18 cellular contexts compared by ENCODE assay signal in the genomic region with DNA sequence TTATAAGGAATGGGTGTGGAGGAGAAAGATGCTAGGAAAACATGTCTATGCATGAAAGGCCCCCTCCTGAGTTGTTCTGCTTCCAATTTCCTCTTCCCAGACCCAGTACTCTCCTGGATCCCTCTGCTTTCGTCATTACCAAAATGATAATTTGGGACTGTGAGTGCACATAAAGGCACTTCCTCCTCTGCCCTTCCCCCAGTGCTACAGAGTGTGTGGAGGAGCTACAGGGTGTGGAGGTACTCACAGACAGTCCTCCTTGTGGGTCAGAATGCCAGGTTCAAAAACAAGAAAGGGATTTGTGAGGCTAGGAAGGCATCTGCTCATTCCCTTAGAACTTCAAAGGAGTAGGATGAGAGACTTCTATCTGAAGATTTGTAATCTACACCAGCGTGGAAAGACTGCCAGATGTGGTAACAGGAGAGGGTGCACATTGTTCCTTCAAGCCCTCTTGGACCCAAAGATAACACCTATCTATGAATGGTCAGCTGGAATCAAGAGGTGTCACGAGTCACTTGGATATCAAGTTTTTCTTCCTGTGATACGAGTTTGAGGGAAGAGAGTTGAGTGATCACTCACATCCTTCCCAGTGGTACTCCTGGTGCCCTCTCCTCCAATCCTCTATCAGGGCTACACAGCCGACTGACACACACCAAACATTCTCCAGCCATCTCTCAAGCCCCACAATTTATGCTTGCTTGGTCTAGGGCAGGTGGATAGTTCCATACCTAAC.
"Had no signal": no experiment of that assay in that cellular context is flagged by ENCODE, and none has a peak within 500 bp of the region (broad histone marks: within the 10 kb centered on the region; RNA-seq: fewer than 3 reads in every experiment).

No MANE protein-coding gene starts in this region.

- H3K4me1 ChIP-seq: ascending aorta, upper lobe of right lung had no signal

- H3K27me3 ChIP-seq: ascending aorta, cardiac muscle cell, upper lobe of right lung had no signal

- DNase-seq: activated CD4-positive, alpha-beta T cell treated with anti-CD3 and anti-CD28 coated beads for 4 hours; activated CD8-positive, alpha-beta memory T cell treated with anti-CD3 and anti-CD28 coated beads, Interleukin-2, amount 50 U/mL, for 4 hours; activated CD8-positive, alpha-beta T cell treated with anti-CD3 and anti-CD28 coated beads for 36 hours; activated gamma-delta T cell treated with Interleukin-2 at 50 U/mL for 16 hours; activated naive CD8-positive, alpha-beta T cell treated with anti-CD3 and anti-CD28 coated beads, Interleukin-2, amount 50 U/mL, for 24 hours; activated T-cell treated with anti-CD3 and anti-CD28 coated beads, Interleukin-2, amount 50 U/mL, for 72 hours; effector CD4-positive, alpha-beta T cell; hypothalamus; naive thymus-derived CD4-positive, alpha-beta T cell; posterior cingulate gyrus; stimulated activated naive B cell treated with anti-CD40 and anti-IgM and Interleukin-4, amounts not matched to agents 10 μg/mL and 1 μg/mL and 100 μg/mL, for 72 hours; upper lobe of right lung had no signal

- H3K9me3 Mint-ChIP-seq: activated CD8-positive, alpha-beta T cell treated with anti-CD3 and anti-CD28 coated beads for 36 hours; activated naive CD8-positive, alpha-beta T cell treated with anti-CD3 and anti-CD28 coated beads, Interleukin-2, amount 50 U/mL, for 24 hours; activated T-cell treated with anti-CD3 and anti-CD28 coated beads, Interleukin-2, amount 50 U/mL, for 72 hours; naive thymus-derived CD4-positive, alpha-beta T cell; stimulated activated naive B cell treated with anti-CD40 and anti-IgM and Interleukin-4, amounts not matched to agents 10 μg/mL and 1 μg/mL and 100 μg/mL, for 72 hours had no signal

- H3K4me3 ChIP-seq: ascending aorta, cardiac muscle cell, coronary artery, skin epidermis, upper lobe of right lung had no signal

- H3K36me3 ChIP-seq: ascending aorta, cardiac muscle cell, neutrophil, upper lobe of right lung had no signal

- H3K27ac Mint-ChIP-seq: activated CD8-positive, alpha-beta T cell treated with anti-CD3 and anti-CD28 coated beads for 36 hours; activated naive CD8-positive, alpha-beta T cell treated with anti-CD3 and anti-CD28 coated beads, Interleukin-2, amount 50 U/mL, for 24 hours; activated T-cell treated with anti-CD3 and anti-CD28 coated beads, Interleukin-2, amount 50 U/mL, for 72 hours; naive thymus-derived CD4-positive, alpha-beta T cell; stimulated activated naive B cell treated with anti-CD40 and anti-IgM and Interleukin-4, amounts not matched to agents 10 μg/mL and 1 μg/mL and 100 μg/mL, for 72 hours had no signal

- H3K4me3 Mint-ChIP-seq: activated CD8-positive, alpha-beta T cell treated with anti-CD3 and anti-CD28 coated beads for 36 hours; activated naive CD8-positive, alpha-beta T cell treated with anti-CD3 and anti-CD28 coated beads, Interleukin-2, amount 50 U/mL, for 24 hours; activated T-cell treated with anti-CD3 and anti-CD28 coated beads, Interleukin-2, amount 50 U/mL, for 72 hours; naive thymus-derived CD4-positive, alpha-beta T cell; stimulated activated naive B cell treated with anti-CD40 and anti-IgM and Interleukin-4, amounts not matched to agents 10 μg/mL and 1 μg/mL and 100 μg/mL, for 72 hours had no signal

- H3K9me3 ChIP-seq: ascending aorta, neutrophil, upper lobe of right lung had no signal

- ATAC-seq: activated CD8-positive, alpha-beta T cell treated with anti-CD3 and anti-CD28 coated beads for 36 hours; activated naive CD8-positive, alpha-beta T cell treated with anti-CD3 and anti-CD28 coated beads, Interleukin-2, amount 50 U/mL, for 24 hours; activated T-cell treated with anti-CD3 and anti-CD28 coated beads, Interleukin-2, amount 50 U/mL, for 72 hours; naive thymus-derived CD4-positive, alpha-beta T cell; stimulated activated naive B cell treated with anti-CD40 and anti-IgM and Interleukin-4, amounts not matched to agents 10 μg/mL and 1 μg/mL and 100 μg/mL, for 72 hours; upper lobe of right lung had no signal

- H3K36me3 Mint-ChIP-seq: naive thymus-derived CD4-positive, alpha-beta T cell; stimulated activated naive B cell treated with anti-CD40 and anti-IgM and Interleukin-4, amounts not matched to agents 10 μg/mL and 1 μg/mL and 100 μg/mL, for 72 hours had no signal

- H3K4me1 Mint-ChIP-seq: activated naive CD8-positive, alpha-beta T cell treated with anti-CD3 and anti-CD28 coated beads, Interleukin-2, amount 50 U/mL, for 24 hours; naive thymus-derived CD4-positive, alpha-beta T cell; stimulated activated naive B cell treated with anti-CD40 and anti-IgM and Interleukin-4, amounts not matched to agents 10 μg/mL and 1 μg/mL and 100 μg/mL, for 72 hours had no signal

- H3K27ac ChIP-seq: ascending aorta, cardiac muscle cell, coronary artery, neutrophil, skin epidermis, upper lobe of right lung, VCaP had no signal

- H3K27me3 Mint-ChIP-seq: activated CD8-positive, alpha-beta T cell treated with anti-CD3 and anti-CD28 coated beads for 36 hours had no signal
